ENCODE assay signal across 1 cellular context in genomic region chr5:71740015-71740753, GRCh38.
TF ChIP-seq lines count a peak whose summit lies in the region.

No MANE protein-coding gene starts in this region.

TF ChIP-seq in GM12878, 131 proteins besides CTCF, POLR2A, EP300 and RAD21 (continued from another document):
- TF ChIP-seq BCLAF1 (IDR thresholded peaks at IDR 0.05) = no peak
- 0 out of 2 replicates have a peak, but pooled peaks have one; percentile 32 for TF ChIP-seq CREM (IDR thresholded peaks at IDR 0.05; ENCODE audit: low read depth)
- TF ChIP-seq ATF2 (IDR thresholded peaks at IDR 0.05; ENCODE audit: low read length) = 0 out of 2 replicates have a peak, but pooled peaks have one; percentile 28
- TF ChIP-seq BCL11A (IDR thresholded peaks at IDR 0.05; ENCODE audit: low read depth, low read length) = peak; percentile 67
- no peak for TF ChIP-seq TAF1 (IDR thresholded peaks at IDR 0.05; ENCODE audit: borderline replicate concordance, low read depth, low read length)
- TF ChIP-seq SP1 (IDR thresholded peaks at IDR 0.05; ENCODE audit: low read depth, low read length) = no peak
TF ChIP-seq in GM12878: peak in this region for 11.
